Comparison of ENCODE assay signal across 13 cellular contexts in the genomic region with DNA sequence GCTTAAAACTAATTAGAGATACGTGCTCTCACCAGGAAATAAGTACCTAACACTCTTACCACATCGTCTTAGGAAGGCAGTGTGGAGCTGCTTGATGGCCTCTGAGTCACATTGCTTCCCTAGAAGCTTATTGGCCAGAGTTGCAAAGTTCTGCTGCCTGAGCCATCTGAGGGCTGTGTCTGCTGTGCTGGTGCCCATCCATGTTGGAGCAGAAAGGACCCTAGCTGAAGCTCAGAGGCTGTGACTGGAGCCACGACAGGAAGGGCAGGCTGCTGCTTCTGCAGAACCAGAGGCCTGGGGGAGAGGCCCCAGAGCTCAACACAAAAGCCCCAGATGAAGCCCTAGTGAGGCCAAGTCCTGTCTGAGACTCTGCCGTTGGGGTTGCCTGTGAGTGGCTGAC.
DNase-seq lines count a peak whose midpoint lies in the region; ATAC-seq, FAIRE-seq and TF ChIP-seq lines count a peak whose summit lies in the region.
"Had no signal": no experiment of that assay in that cellular context is flagged by ENCODE, and none has a peak within 500 bp of the region (broad histone marks: within the 10 kb centered on the region; RNA-seq: fewer than 3 reads in every experiment).

No MANE protein-coding gene starts in this region.

- intact Hi-C loops in ascending aorta (cut with DNase I) = loop anchor here (2.0 kb wide), 1 partner anchor 15 kb away; no protein-coding TSS in a partner anchor

- H3K4me1 Mint-ChIP-seq in stimulated activated effector memory CD8-positive, alpha-beta T cell treated with anti-CD3 and anti-CD28 coated beads, Interleukin-12 subunit alpha, Interleukin-12 subunit beta, amount 100 ng/mL, for 72 hours = no peaks in the 10 kb centered on the region

- H3K36me3 Mint-ChIP-seq in stimulated activated effector memory CD8-positive, alpha-beta T cell treated with anti-CD3 and anti-CD28 coated beads, Interleukin-12 subunit alpha, Interleukin-12 subunit beta, amount 100 ng/mL, for 72 hours = no peaks in the 10 kb centered on the region

- DNase-seq in SIG-M5 treated with dmso at 0.1 percent for 504 hours (lab: John Stamatoyannopoulos, UW; ENCODE audit: unreplicated experiment) (peak; percentile 5), SIG-M5 (lab: John Stamatoyannopoulos, UW) (no peak), RKO (ENCODE audit: low spot score) (peak; percentile 33), fibroblast of peridontal ligament (ENCODE audit: extremely low read depth) (peak; percentile 36), Peyer's patch (no peak), ascending aorta (ENCODE audit: low spot score in 2 of 2) (no peak), D721Med (ENCODE audit: insufficient read length, low spot score) (no peak)
- peak in 1 of 2 donors; percentile 12 for DNase-seq in stimulated activated effector memory CD8-positive, alpha-beta T cell treated with anti-CD3 and anti-CD28 coated beads, Interleukin-12 subunit alpha, Interleukin-12 subunit beta, amount 100 ng/mL, for 72 hours (ENCODE audit: low spot score in 2 of 2)
- DNase-seq: DMS79, hippocampal formation, posterior cingulate gyrus had no signal

- no peaks in the 10 kb centered on the region for H3K36me3 ChIP-seq in Peyer's patch
- no peaks in the 10 kb centered on the region for H3K36me3 ChIP-seq in ascending aorta

- H3K27ac ChIP-seq in Peyer's patch (no peak overlapping the region), ascending aorta (no peak overlapping the region)

- no peak for FAIRE-seq in D721Med (lab: Jason Lieb, UNC)

- H3K4me3 ChIP-seq in Peyer's patch (no peak overlapping the region), ascending aorta (no peak overlapping the region)

- peaks cover 3% of the 10 kb centered on the region for H3K9me3 Mint-ChIP-seq in stimulated activated effector memory CD8-positive, alpha-beta T cell treated with anti-CD3 and anti-CD28 coated beads, Interleukin-12 subunit alpha, Interleukin-12 subunit beta, amount 100 ng/mL, for 72 hours
- H3K9me3 Mint-ChIP-seq: activated naive CD4-positive, alpha-beta T cell treated with anti-CD3 and anti-CD28 coated beads, Interleukin-2, amount 50 U/mL, for 72 hours; T-helper 1 cell treated with Interleukin-12 subunit alpha and Interleukin-12 subunit beta and Interleukin-4 antibody, amounts not matched to agents 30 μg/mL and 1 μg/mL, for 36 hours had no signal

- no peak for TF ChIP-seq POLR2A in Peyer's patch (IDR thresholded peaks at IDR 0.05)

- H3K4me3 Mint-ChIP-seq in stimulated activated effector memory CD8-positive, alpha-beta T cell treated with anti-CD3 and anti-CD28 coated beads, Interleukin-12 subunit alpha, Interleukin-12 subunit beta, amount 100 ng/mL, for 72 hours = no peak overlapping the region
- H3K4me3 Mint-ChIP-seq: T-helper 1 cell treated with Interleukin-12 subunit alpha and Interleukin-12 subunit beta and Interleukin-4 antibody, amounts not matched to agents 30 μg/mL and 1 μg/mL, for 36 hours had no signal

- TF ChIP-seq CTCF in Peyer's patch (IDR thresholded peaks at IDR 0.05) (no peak), ascending aorta (IDR thresholded peaks at IDR 0.05) (no peak), D721Med (IDR thresholded peaks at IDR 0.05; ENCODE audit: insufficient read depth, missing control alignments) (no peak)

- ATAC-seq in stimulated activated effector memory CD8-positive, alpha-beta T cell treated with anti-CD3 and anti-CD28 coated beads, Interleukin-12 subunit alpha, Interleukin-12 subunit beta, amount 100 ng/mL, for 72 hours = peak; percentile 35
- ATAC-seq: activated naive CD4-positive, alpha-beta T cell treated with anti-CD3 and anti-CD28 coated beads, Interleukin-2, amount 50 U/mL, for 72 hours had no signal

- H3K9me3 ChIP-seq in Peyer's patch (no peaks in the 10 kb centered on the region), ascending aorta (no peaks in the 10 kb centered on the region)

- no peak overlapping the region for H3K27ac Mint-ChIP-seq in stimulated activated effector memory CD8-positive, alpha-beta T cell treated with anti-CD3 and anti-CD28 coated beads, Interleukin-12 subunit alpha, Interleukin-12 subunit beta, amount 100 ng/mL, for 72 hours
- H3K27ac Mint-ChIP-seq: activated naive CD4-positive, alpha-beta T cell treated with anti-CD3 and anti-CD28 coated beads, Interleukin-2, amount 50 U/mL, for 72 hours; T-helper 1 cell treated with Interleukin-12 subunit alpha and Interleukin-12 subunit beta and Interleukin-4 antibody, amounts not matched to agents 30 μg/mL and 1 μg/mL, for 36 hours had no signal

- H3K4me1 ChIP-seq in Peyer's patch (no peaks in the 10 kb centered on the region), ascending aorta (peaks cover 10 to 30% of the 10 kb centered on the region in 2 donors)

- H3K27me3 ChIP-seq in Peyer's patch = no peaks in the 10 kb centered on the region
- no peaks in the 10 kb centered on the region for H3K27me3 ChIP-seq in ascending aorta

Comparison
In these comparisons a context has a peak if more than half of its experiments do, and no peak if none do; other contexts are left out.
1. DNase-seq: peak in SIG-M5 treated with dmso at 0.1 percent for 504 hours (single experiment), RKO (single experiment) and fibroblast of peridontal ligament (single experiment); none in SIG-M5 (single experiment), Peyer's patch (0 of 3), ascending aorta (0 of 2) and D721Med (single experiment).